ENCODE assay signal across 19 cellular contexts in genomic region chr10:22310928-22311327, GRCh38. TPM values are rescaled to one million over a fixed set of nuclear protein-coding genes. Genes with fewer than 3 reads are reported as not detected.
DNase-seq lines count a peak whose midpoint lies in the region; ATAC-seq and TF ChIP-seq lines count a peak whose summit lies in the region.
"Had no signal": no experiment of that assay in that cellular context is flagged by ENCODE, and none has a peak within 500 bp of the region (broad histone marks: within the 10 kb centered on the region; RNA-seq: fewer than 3 reads in every experiment).

No MANE protein-coding gene starts in this region.

- intact Hi-C loops in left ventricle myocardium inferior (cut with micrococcal nuclease), result loop anchor here (10.0 kb wide), 1 partner anchor 306 kb away; the partner anchor contains the start of gene DNAJC1

- no peaks in the 10 kb centered on the region for H3F3A ChIP-seq in Loucy (ENCODE audit: low read depth)

- H3K27me3 ChIP-seq in Loucy (ENCODE audit: insufficient read depth, low read length, poor library complexity, severe bottlenecking) (no peaks in the 10 kb centered on the region), left ventricle myocardium inferior (ENCODE audit: low read depth) (no peaks in the 10 kb centered on the region)
- H3K27me3 ChIP-seq: BE2C, Peyer's patch had no signal

- H3K27me3 Mint-ChIP-seq in activated T-cell treated with anti-CD3 and anti-CD28 coated beads, Interleukin-2, amount 50 U/mL, for 72 hours (ENCODE audit: low read depth), result peaks cover 28% of the 10 kb centered on the region
- H3K27me3 Mint-ChIP-seq in activated T-helper 17 cell treated with anti-CD3 and anti-CD28 coated beads, Interleukin-2, amount 50 U/mL, for 72 hours, result no peaks in the 10 kb centered on the region

- H3K4me1 ChIP-seq in Loucy (ENCODE audit: insufficient read depth, low read length, poor library complexity, severe bottlenecking) (peaks cover 57% of the 10 kb centered on the region), left ventricle myocardium inferior (peaks cover 13% of the 10 kb centered on the region)
- H3K4me1 ChIP-seq: BE2C, Peyer's patch had no signal

- peak overlapping the region; percentile 54 for H3K27ac Mint-ChIP-seq in activated T-cell treated with anti-CD3 and anti-CD28 coated beads, Interleukin-2, amount 50 U/mL, for 72 hours
- peak overlapping the region; percentile 53 for H3K27ac Mint-ChIP-seq in activated T-helper 17 cell treated with anti-CD3 and anti-CD28 coated beads, Interleukin-2, amount 50 U/mL, for 72 hours
- H3K27ac Mint-ChIP-seq: T-cell had no signal

- H3K79me2 ChIP-seq in Loucy (ENCODE audit: insufficient read depth, low read length), result peaks cover 59% of the 10 kb centered on the region

- peak overlapping the region; percentile 57 for H3K4me3 ChIP-seq in Loucy (ENCODE audit: low read length, poor library complexity, severe bottlenecking)
- H3K4me3 ChIP-seq in left ventricle myocardium inferior, result no peak overlapping the region
- H3K4me3 ChIP-seq: Peyer's patch had no signal

- H2AFZ ChIP-seq in Loucy (ENCODE audit: low read length), result peak overlapping the region; percentile 13; the same call in 1 of the 2 replicates

- H3K9me3 Mint-ChIP-seq in activated T-cell treated with anti-CD3 and anti-CD28 coated beads, Interleukin-2, amount 50 U/mL, for 72 hours, result no peaks in the 10 kb centered on the region
- no peaks in the 10 kb centered on the region for H3K9me3 Mint-ChIP-seq in activated T-helper 17 cell treated with anti-CD3 and anti-CD28 coated beads, Interleukin-2, amount 50 U/mL, for 72 hours
- H3K9me3 Mint-ChIP-seq: T-cell had no signal

- H4K20me1 ChIP-seq in Loucy (ENCODE audit: insufficient read depth, low read length, poor library complexity, severe bottlenecking), result no peaks in the 10 kb centered on the region

- peaks cover 0 to 2% of the 10 kb centered on the region in 2 donors for H3K36me3 Mint-ChIP-seq in activated T-cell treated with anti-CD3 and anti-CD28 coated beads, Interleukin-2, amount 50 U/mL, for 72 hours (ENCODE audit: insufficient read depth in 2 of 2)
- H3K36me3 Mint-ChIP-seq in activated T-helper 17 cell treated with anti-CD3 and anti-CD28 coated beads, Interleukin-2, amount 50 U/mL, for 72 hours (ENCODE audit: low read depth), result peaks cover 6% of the 10 kb centered on the region
- H3K36me3 Mint-ChIP-seq: T-cell had no signal

- no peak for DNase-seq in activated T-cell treated with anti-CD3 and anti-CD28 coated beads, Interleukin-2, amount 50 U/mL, for 72 hours
- no peak for DNase-seq in activated T-cell treated with anti-CD3 and anti-CD28 coated beads for 4 hours
- no peak for DNase-seq in left ventricle myocardium inferior
- DNase-seq in NCI-H82 (lab: John Stamatoyannopoulos, UW), result no peak
- no peak for DNase-seq in NCI-H2171 (lab: John Stamatoyannopoulos, UW)
- DNase-seq: BE2C, DMS79, IMR-90, NCI-H1105, NCI-H146, NCI-H2029, NCI-H226, NCI-H524 treated with DMSO at 0.1 percent for 48 hours, Peyer's patch, T-cell had no signal

- H3K27ac ChIP-seq in left ventricle myocardium inferior (replicated peaks), result no peak overlapping the region
- H3K27ac ChIP-seq: Peyer's patch had no signal

- H3K9ac ChIP-seq in Loucy (ENCODE audit: low read depth, low read length, poor library complexity, severe bottlenecking), result peak overlapping the region; percentile 94

- no peak for TF ChIP-seq CTCF in Loucy (conservative IDR thresholded peaks at IDR 0.05; ENCODE audit: low read length)
- no peak for TF ChIP-seq CTCF in left ventricle myocardium inferior (IDR thresholded peaks at IDR 0.05; ENCODE audit: borderline replicate concordance)

- H3K36me3 ChIP-seq in Loucy (ENCODE audit: insufficient read depth, low read length) (no peaks in the 10 kb centered on the region), left ventricle myocardium inferior (no peaks in the 10 kb centered on the region)
- H3K36me3 ChIP-seq: BE2C, Peyer's patch had no signal

- no peaks in the 10 kb centered on the region for H3K9me2 ChIP-seq in Loucy (replicated peaks; ENCODE audit: low read depth, low read length)

- no peak for ATAC-seq in activated T-cell treated with anti-CD3 and anti-CD28 coated beads, Interleukin-2, amount 50 U/mL, for 72 hours (replicated peaks in 1 of 2)
- no peak for ATAC-seq in activated T-helper 17 cell treated with anti-CD3 and anti-CD28 coated beads, Interleukin-2, amount 50 U/mL, for 72 hours (replicated peaks)
- ATAC-seq: SK-N-SH treated with all-trans-retinoic acid at 6 μM for 48 hours, T-cell had no signal

- H3K4me1 Mint-ChIP-seq in activated T-cell treated with anti-CD3 and anti-CD28 coated beads, Interleukin-2, amount 50 U/mL, for 72 hours (ENCODE audit: low read depth), result peaks cover 32% of the 10 kb centered on the region
- H3K4me1 Mint-ChIP-seq in activated T-helper 17 cell treated with anti-CD3 and anti-CD28 coated beads, Interleukin-2, amount 50 U/mL, for 72 hours, result no peaks in the 10 kb centered on the region

- peak overlapping the region; percentile 72 for H3K4me2 ChIP-seq in Loucy (ENCODE audit: low read depth, low read length, poor library complexity, severe bottlenecking)

- no peak overlapping the region for H3K4me3 Mint-ChIP-seq in activated T-cell treated with anti-CD3 and anti-CD28 coated beads, Interleukin-2, amount 50 U/mL, for 72 hours
- H3K4me3 Mint-ChIP-seq in activated T-helper 17 cell treated with anti-CD3 and anti-CD28 coated beads, Interleukin-2, amount 50 U/mL, for 72 hours, result no peak overlapping the region
- H3K4me3 Mint-ChIP-seq: T-cell had no signal

- H3K9me3 ChIP-seq in Loucy (ENCODE audit: insufficient read depth, low read depth, low read length), result no peaks in the 10 kb centered on the region
- H3K9me3 ChIP-seq in left ventricle myocardium inferior (replicated peaks), result no peaks in the 10 kb centered on the region
- H3K9me3 ChIP-seq: BE2C, Peyer's patch had no signal

RNA-seq across cellular contexts. Expression of gene COMMD3, which starts 5.3 kb away (rescaled TPM):
- 100 to 1,000 TPM in 1 of 2 donors, 10 to 100 TPM in 1; 95.0 to 104 TPM for total RNA-seq in activated T-cell treated with anti-CD3 and anti-CD28 coated beads, Interleukin-2, amount 50 U/mL, for 72 hours
- total RNA-seq in activated T-helper 17 cell treated with anti-CD3 and anti-CD28 coated beads, Interleukin-2, amount 50 U/mL, for 72 hours, result 10 to 100 TPM; 76.9 to 79.3 TPM
- 89.7 TPM for total RNA-seq in left ventricle myocardium inferior

RNA-seq across cellular contexts. Expression of gene BMI1, which starts 10.0 kb away (rescaled TPM):
- total RNA-seq in activated T-cell treated with anti-CD3 and anti-CD28 coated beads, Interleukin-2, amount 50 U/mL, for 72 hours, result 10 to 100 TPM; 83.4 to 87.5 TPM
- total RNA-seq in activated T-helper 17 cell treated with anti-CD3 and anti-CD28 coated beads, Interleukin-2, amount 50 U/mL, for 72 hours, result 10 to 100 TPM; 61.4 to 81.1 TPM
- total RNA-seq in left ventricle myocardium inferior, result 33.3 TPM

RNA-seq across cellular contexts. Expression of gene SPAG6, which starts 34.4 kb away (rescaled TPM):
- under 1 TPM; 0.37 to 0.38 TPM for total RNA-seq in activated T-cell treated with anti-CD3 and anti-CD28 coated beads, Interleukin-2, amount 50 U/mL, for 72 hours
- total RNA-seq in activated T-helper 17 cell treated with anti-CD3 and anti-CD28 coated beads, Interleukin-2, amount 50 U/mL, for 72 hours, result not detected
- total RNA-seq in left ventricle myocardium inferior, result not detected
- total RNA-seq: IMR-90, LHCN-M2, Peyer's patch had no signal
